22 cellular contexts compared by ENCODE assay signal in the genomic region with DNA sequence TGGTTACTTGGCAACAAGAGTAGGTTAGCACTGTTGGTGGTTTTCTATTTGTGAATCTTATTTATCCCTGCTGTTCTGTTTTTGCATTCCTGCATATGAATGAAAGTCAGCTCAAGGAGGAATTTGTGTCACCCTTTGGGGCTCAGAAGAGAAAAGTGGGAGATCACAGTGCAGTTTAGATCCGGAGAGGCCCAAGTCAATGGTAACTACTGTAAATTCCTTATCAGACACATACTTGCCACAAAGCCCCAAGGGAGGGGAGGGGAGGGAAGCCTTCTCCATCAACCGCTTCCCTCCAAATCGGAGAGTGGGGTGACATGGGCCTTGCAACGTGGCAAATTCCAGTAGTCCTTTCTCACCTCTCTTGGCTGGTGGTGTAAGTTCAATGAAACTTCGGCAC. TPM values are rescaled to one million over a fixed set of nuclear protein-coding genes. Genes with fewer than 3 reads are reported as not detected.
"Had no signal": no experiment of that assay in that cellular context is flagged by ENCODE, and none has a peak within 500 bp of the region (broad histone marks: within the 10 kb centered on the region; RNA-seq: fewer than 3 reads in every experiment).

No MANE protein-coding gene starts in this region.

- H3K9me3 ChIP-seq: colonic mucosa, mucosa of descending colon, prostate gland, tibial nerve had no signal

- H3K27ac ChIP-seq: brain microvascular endothelial cell, colonic mucosa, prostate gland, tibial nerve had no signal

- H3K36me3 ChIP-seq: brain microvascular endothelial cell, colonic mucosa, prostate gland had no signal

- FAIRE-seq: endometrium, urothelium cell line had no signal

- H3K27me3 ChIP-seq: brain microvascular endothelial cell, colonic mucosa, tibial nerve had no signal

- H3K4me1 ChIP-seq: colonic mucosa, prostate gland had no signal

- H3K4me1 Mint-ChIP-seq: activated CD4-positive, alpha-beta T cell treated with anti-CD3 and anti-CD28 coated beads, Interleukin-2, amount 10 ng/mL, durations not matched to agents 7 days and 5 days; central memory CD8-positive, alpha-beta T cell had no signal

- ATAC-seq: activated CD8-positive, alpha-beta T cell treated with anti-CD3 and anti-CD28 coated beads, Interleukin-2, amount 10 ng/mL, durations not matched to agents 7 days and 5 days; activated T-cell treated with anti-CD3 and anti-CD28 coated beads, Interleukin-2, amount 50 U/mL, for 4 hours; mucosa of descending colon; right cardiac atrium had no signal

- H3K27ac Mint-ChIP-seq: activated CD4-positive, alpha-beta T cell treated with anti-CD3 and anti-CD28 coated beads, Interleukin-2, amount 10 ng/mL, durations not matched to agents 7 days and 5 days; activated CD8-positive, alpha-beta T cell treated with anti-CD3 and anti-CD28 coated beads, Interleukin-2, amount 10 ng/mL, durations not matched to agents 7 days and 5 days; activated naive CD4-positive, alpha-beta T cell treated with anti-CD3 and anti-CD28 coated beads for 36 hours; memory B cell; stimulated activated naive CD8-positive, alpha-beta T cell treated with anti-CD3 and anti-CD28 coated beads, Interleukin-15, Interleukin-2, amounts not matched to agents 100 ng/mL and 50 ng/mL, for 24 hours had no signal

- H3K4me3 Mint-ChIP-seq: activated CD4-positive, alpha-beta T cell treated with anti-CD3 and anti-CD28 coated beads, Interleukin-2, amount 10 ng/mL, durations not matched to agents 7 days and 5 days; activated CD8-positive, alpha-beta T cell treated with anti-CD3 and anti-CD28 coated beads, Interleukin-2, amount 10 ng/mL, durations not matched to agents 7 days and 5 days; activated naive CD4-positive, alpha-beta T cell treated with anti-CD3 and anti-CD28 coated beads for 36 hours; activated T-cell treated with anti-CD3 and anti-CD28 coated beads, Interleukin-2, amount 50 U/mL, for 4 hours; central memory CD8-positive, alpha-beta T cell; memory B cell; neural crest cell; stimulated activated naive CD8-positive, alpha-beta T cell treated with anti-CD3 and anti-CD28 coated beads, Interleukin-15, Interleukin-2, amounts not matched to agents 100 ng/mL and 50 ng/mL, for 24 hours had no signal

- H3K9me3 Mint-ChIP-seq: activated CD4-positive, alpha-beta T cell treated with anti-CD3 and anti-CD28 coated beads, Interleukin-2, amount 10 ng/mL, durations not matched to agents 7 days and 5 days; activated naive CD4-positive, alpha-beta T cell treated with anti-CD3 and anti-CD28 coated beads for 36 hours; activated T-cell treated with anti-CD3 and anti-CD28 coated beads, Interleukin-2, amount 50 U/mL, for 4 hours; central memory CD8-positive, alpha-beta T cell; memory B cell; naive B cell; neural crest cell; stimulated activated naive CD8-positive, alpha-beta T cell treated with anti-CD3 and anti-CD28 coated beads, Interleukin-15, Interleukin-2, amounts not matched to agents 100 ng/mL and 50 ng/mL, for 24 hours had no signal

- DNase-seq: activated CD4-positive, alpha-beta T cell treated with anti-CD3 and anti-CD28 coated beads, Interleukin-2, amount 10 ng/mL, durations not matched to agents 7 days and 5 days; activated CD4-positive, CD25-positive, alpha-beta regulatory T cell; activated CD8-positive, alpha-beta T cell treated with anti-CD3 and anti-CD28 coated beads, Interleukin-2, amount 10 ng/mL, durations not matched to agents 7 days and 5 days; activated naive CD4-positive, alpha-beta T cell treated with anti-CD3 and anti-CD28 coated beads for 36 hours; activated T-cell treated with anti-CD3 and anti-CD28 coated beads, Interleukin-2, amount 50 U/mL, for 4 hours; brain microvascular endothelial cell; colonic mucosa; mucosa of descending colon; naive B cell; right cardiac atrium; stimulated activated CD4-positive, alpha-beta T cell treated with anti-CD3 and anti-CD28 coated beads, Interleukin-2, amount 100 ng/mL, for 24 hours; T-helper 1 cell; T-helper 9 cell had no signal

- H3K27me3 Mint-ChIP-seq: activated CD4-positive, alpha-beta T cell treated with anti-CD3 and anti-CD28 coated beads, Interleukin-2, amount 10 ng/mL, durations not matched to agents 7 days and 5 days; memory B cell; naive B cell; stimulated activated naive CD8-positive, alpha-beta T cell treated with anti-CD3 and anti-CD28 coated beads, Interleukin-15, Interleukin-2, amounts not matched to agents 100 ng/mL and 50 ng/mL, for 24 hours had no signal

- H3K4me3 ChIP-seq: colonic mucosa, mucosa of descending colon, prostate gland, tibial nerve had no signal

RNA-seq across cellular contexts. Expression of gene GSG1, which starts 15.0 kb away (rescaled TPM):
- total RNA-seq: activated CD4-positive, alpha-beta T cell treated with anti-CD3 and anti-CD28 coated beads, Interleukin-2, amount 10 ng/mL, durations not matched to agents 7 days and 5 days; activated CD8-positive, alpha-beta T cell treated with anti-CD3 and anti-CD28 coated beads, Interleukin-2, amount 10 ng/mL, durations not matched to agents 7 days and 5 days; activated naive CD4-positive, alpha-beta T cell treated with anti-CD3 and anti-CD28 coated beads for 36 hours; activated T-cell treated with anti-CD3 and anti-CD28 coated beads, Interleukin-2, amount 50 U/mL, for 4 hours; colonic mucosa; liver; mucosa of descending colon; neural crest cell; right cardiac atrium; tibial nerve had no signal
- polyA plus RNA-seq: liver had no signal
